ENCODE assay signal across 16 cellular contexts in the genomic region with DNA sequence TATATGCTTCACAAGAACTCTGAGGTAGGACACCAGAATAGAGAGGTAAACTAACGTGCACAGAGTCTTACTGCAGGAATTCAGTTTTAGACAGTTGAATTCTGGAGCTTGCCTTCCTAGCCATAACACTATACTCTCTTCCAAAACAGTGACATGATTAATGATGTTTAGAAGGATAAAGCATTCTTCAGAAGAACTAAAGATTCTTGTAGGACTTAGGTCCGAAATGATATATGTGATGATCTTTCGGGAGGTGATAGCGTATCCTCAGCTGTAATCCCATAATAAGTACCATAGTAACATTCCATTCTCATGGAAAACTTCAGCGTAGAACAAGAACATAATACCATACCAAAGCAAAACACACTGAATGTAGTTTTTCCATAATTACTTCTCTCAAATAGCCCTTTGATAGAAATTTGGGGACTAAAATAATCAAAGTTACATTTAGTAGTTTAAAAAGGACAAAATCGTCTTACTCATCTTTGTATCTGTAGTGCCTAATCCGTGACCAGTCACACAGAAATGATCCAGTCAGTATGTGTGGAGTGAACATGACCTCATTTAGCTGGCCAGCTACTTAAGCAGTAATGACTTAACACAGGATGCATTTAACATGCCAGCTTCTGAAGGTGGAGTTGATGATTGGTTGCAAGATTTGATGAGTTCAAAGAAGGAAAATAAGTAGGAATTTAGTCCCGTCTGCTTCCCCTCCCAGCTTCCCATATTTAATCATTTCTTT. TPM values are rescaled to one million over a fixed set of nuclear protein-coding genes. Genes with fewer than 3 reads are reported as not detected.
DNase-seq lines count a peak whose midpoint lies in the region; ATAC-seq, FAIRE-seq and TF ChIP-seq lines count a peak whose summit lies in the region.
"Had no signal": no experiment of that assay in that cellular context is flagged by ENCODE, and none has a peak within 500 bp of the region (broad histone marks: within the 10 kb centered on the region; RNA-seq: fewer than 3 reads in every experiment).

No MANE protein-coding gene starts in this region.

- intact Hi-C loops in pancreas (cut with DNase I), result no loop called here

- H3K27me3 ChIP-seq in fibroblast of lung (ENCODE audit: control insufficient read depth, insufficient read depth, low read length) (no peaks in the 10 kb centered on the region), pancreas (no peaks in the 10 kb centered on the region)

- no peaks in the 10 kb centered on the region for H3K4me1 Mint-ChIP-seq in activated CD4-positive, alpha-beta memory T cell treated with anti-CD3 and anti-CD28 coated beads, Interleukin-2, amount 10 ng/mL, durations not matched to agents 7 days and 5 days

- FAIRE-seq in pancreas (lab: Jason Lieb, UNC), result peak; percentile 65

- H3K4me3 Mint-ChIP-seq in activated CD4-positive, alpha-beta memory T cell treated with anti-CD3 and anti-CD28 coated beads, Interleukin-2, amount 10 ng/mL, durations not matched to agents 7 days and 5 days, result no peak overlapping the region
- H3K4me3 Mint-ChIP-seq: activated CD4-positive, alpha-beta T cell treated with anti-CD3 and anti-CD28 coated beads, Interleukin-2, amount 10 ng/mL, durations not matched to agents 24 days and 14 days; CD4-positive, alpha-beta memory T cell; stimulated activated naive CD8-positive, alpha-beta T cell treated with anti-CD3 and anti-CD28 coated beads, Interleukin-15, Interleukin-2, amounts not matched to agents 100 ng/mL and 50 ng/mL, for 24 hours had no signal

- POLR2A ChIA-PET in activated CD4-positive, alpha-beta memory T cell treated with anti-CD3 and anti-CD28 coated beads, Interleukin-2, amount 10 ng/mL, durations not matched to agents 7 days and 5 days (lab: Charles Lee), result no interaction called here

- WGBS in pancreas, 2 donors, result 87 to 88% methylated on average over 8 of the region's 8 CpGs

- H3K27ac Mint-ChIP-seq in activated CD4-positive, alpha-beta memory T cell treated with anti-CD3 and anti-CD28 coated beads, Interleukin-2, amount 10 ng/mL, durations not matched to agents 7 days and 5 days, result no peak overlapping the region
- H3K27ac Mint-ChIP-seq: activated CD4-positive, alpha-beta T cell treated with anti-CD3 and anti-CD28 coated beads, Interleukin-2, amount 10 ng/mL, durations not matched to agents 24 days and 14 days; stimulated activated naive CD8-positive, alpha-beta T cell treated with anti-CD3 and anti-CD28 coated beads, Interleukin-15, Interleukin-2, amounts not matched to agents 100 ng/mL and 50 ng/mL, for 24 hours had no signal

- H4K20me1 ChIP-seq in fibroblast of lung (ENCODE audit: control insufficient read depth, extremely low read depth, insufficient read depth, low read length), result no peaks in the 10 kb centered on the region

- no peak overlapping the region for H3K4me2 ChIP-seq in fibroblast of lung (ENCODE audit: extremely low read depth, insufficient read depth, low read length)

- CTCF ChIA-PET in activated CD4-positive, alpha-beta memory T cell treated with anti-CD3 and anti-CD28 coated beads, Interleukin-2, amount 10 ng/mL, durations not matched to agents 7 days and 5 days (lab: Charles Lee), result no interaction called here

- H3K4me1 ChIP-seq in fibroblast of lung (ENCODE audit: control insufficient read depth, extremely low read depth, insufficient read depth, low read length), result no peaks in the 10 kb centered on the region
- H3K4me1 ChIP-seq in pancreas, result no peaks in the 10 kb centered on the region

- DNase-seq in GM03348 (ENCODE audit: low spot score) (peak; percentile 10), NCI-H226 (peak; percentile 9), fibroblast of lung (ENCODE audit: low read depth in 2 of 2) (peak; percentile 16 to 95), pancreas (no peak), cortex of kidney (lab: John Stamatoyannopoulos, UW) (no peak)
- no peak for DNase-seq in stimulated activated naive CD4-positive, alpha-beta T cell (lab: John Stamatoyannopoulos, UW)
- no peak for DNase-seq in activated CD4-positive, alpha-beta memory T cell treated with anti-CD3 and anti-CD28 coated beads, Interleukin-2, amount 10 ng/mL, durations not matched to agents 7 days and 5 days
- DNase-seq: activated CD4-positive, alpha-beta T cell treated with anti-CD3 and anti-CD28 coated beads, Interleukin-2, amount 10 ng/mL, durations not matched to agents 24 days and 14 days; activated T-cell treated with anti-CD3 and anti-CD28 coated beads, Interleukin-2, amount 50 U/mL, for 48 hours; CD4-positive, alpha-beta memory T cell; GF-D8; MV-4-11; retina had no signal

- H3K9ac ChIP-seq in fibroblast of lung (ENCODE audit: insufficient read depth, low read length), result no peak overlapping the region

- no peak overlapping the region for H3K4me3 ChIP-seq in fibroblast of lung (replicated peaks in 1 of 4; ENCODE audit: control extremely low read depth in 1 of 4, insufficient read depth in 1 of 4, low read depth in 3 of 4, low read length in 4 of 4)
- no peak overlapping the region for H3K4me3 ChIP-seq in pancreas

- H3K79me2 ChIP-seq in fibroblast of lung (ENCODE audit: control insufficient read depth, insufficient read depth, low read length), result no peaks in the 10 kb centered on the region

- H3K27ac ChIP-seq in fibroblast of lung (ENCODE audit: insufficient read depth, low read length) (no peak overlapping the region), pancreas (no peak overlapping the region)

- no peak overlapping the region for H2AFZ ChIP-seq in fibroblast of lung (ENCODE audit: low read length)

- H3K27me3 Mint-ChIP-seq in activated CD4-positive, alpha-beta memory T cell treated with anti-CD3 and anti-CD28 coated beads, Interleukin-2, amount 10 ng/mL, durations not matched to agents 7 days and 5 days, result no peaks in the 10 kb centered on the region
- H3K27me3 Mint-ChIP-seq: activated CD4-positive, alpha-beta T cell treated with anti-CD3 and anti-CD28 coated beads, Interleukin-2, amount 10 ng/mL, durations not matched to agents 24 days and 14 days; CD4-positive, alpha-beta memory T cell; stimulated activated naive CD8-positive, alpha-beta T cell treated with anti-CD3 and anti-CD28 coated beads, Interleukin-15, Interleukin-2, amounts not matched to agents 100 ng/mL and 50 ng/mL, for 24 hours had no signal

- H3K36me3 Mint-ChIP-seq in activated CD4-positive, alpha-beta memory T cell treated with anti-CD3 and anti-CD28 coated beads, Interleukin-2, amount 10 ng/mL, durations not matched to agents 7 days and 5 days (ENCODE audit: low read depth), result peaks cover 27% of the 10 kb centered on the region

- no peaks in the 10 kb centered on the region for H3K36me3 ChIP-seq in fibroblast of lung (ENCODE audit: control insufficient read depth, insufficient read depth, low read length)
- no peaks in the 10 kb centered on the region for H3K36me3 ChIP-seq in pancreas

- H3K9me3 ChIP-seq in fibroblast of lung (ENCODE audit: control insufficient read depth, insufficient read depth, low read depth, low read length) (no peaks in the 10 kb centered on the region), pancreas (no peaks in the 10 kb centered on the region)

- ATAC-seq in pancreas (no peak), GM19452 (IDR thresholded peaks at IDR 0.05; ENCODE audit: unreplicated experiment) (no peak)
- ATAC-seq: Panc1 had no signal

- TF ChIP-seq CTCF in fibroblast of lung (conservative IDR thresholded peaks at IDR 0.05 in 1 of 2, IDR thresholded peaks at IDR 0.05 in 1 of 2; ENCODE audit: low read depth in 1 of 2, low read length in 2 of 2) (no peak), pancreas (IDR thresholded peaks at IDR 0.05) (no peak)

- no peaks in the 10 kb centered on the region for H3K9me3 Mint-ChIP-seq in activated CD4-positive, alpha-beta memory T cell treated with anti-CD3 and anti-CD28 coated beads, Interleukin-2, amount 10 ng/mL, durations not matched to agents 7 days and 5 days
- H3K9me3 Mint-ChIP-seq: activated CD4-positive, alpha-beta T cell treated with anti-CD3 and anti-CD28 coated beads, Interleukin-2, amount 10 ng/mL, durations not matched to agents 24 days and 14 days; stimulated activated naive CD8-positive, alpha-beta T cell treated with anti-CD3 and anti-CD28 coated beads, Interleukin-15, Interleukin-2, amounts not matched to agents 100 ng/mL and 50 ng/mL, for 24 hours had no signal

RNA-seq across cellular contexts. Expression of a gene that starts 38.4 kb away (rescaled TPM):
- total RNA-seq in fibroblast of lung (25.1 and 32.6 TPM in 2 replicates), pancreas (10 to 100 TPM in 1 of 6 donors, 1 to 10 TPM in 5; 6.1 to 11.4 (median 8.9) TPM)
- polyA plus RNA-seq in fibroblast of lung (8.7 and 9.6 TPM in 2 replicates), pancreas (10 to 100 TPM in 1 of 2 donors, 1 to 10 TPM in 1; 8.3 to 13.5 TPM)
- polyA plus RNA-seq in fibroblast of lung (2012), result 6.4 and 10.3 TPM in 2 replicates
- 0.44 and 1.3 TPM in 2 replicates for polyA minus RNA-seq in fibroblast of lung (ENCODE audit: low replicate concordance)
- total RNA-seq in activated CD4-positive, alpha-beta memory T cell treated with anti-CD3 and anti-CD28 coated beads, Interleukin-2, amount 10 ng/mL, durations not matched to agents 7 days and 5 days, result 10 to 100 TPM; 19.1 to 21.8 TPM

RNA-seq across cellular contexts. Expression of a gene that starts 38.6 kb away (rescaled TPM):
- 27.0 and 31.9 TPM in 2 replicates for total RNA-seq in fibroblast of lung
- polyA plus RNA-seq in fibroblast of lung, result 34.6 and 41.4 TPM in 2 replicates
- polyA plus RNA-seq in fibroblast of lung (2012), result 24.8 and 28.2 TPM in 2 replicates
- 6.4 and 6.5 TPM in 2 replicates for polyA minus RNA-seq in fibroblast of lung (ENCODE audit: low replicate concordance)
- 10 to 100 TPM in 4 of 6 donors, 1 to 10 TPM in 2; 6.4 to 14.2 (median 11.3) TPM for total RNA-seq in pancreas
- polyA plus RNA-seq in pancreas, result 1 to 10 TPM; 3.2 to 5.7 TPM
- 10 to 100 TPM; 31.2 to 33.6 TPM for total RNA-seq in activated CD4-positive, alpha-beta memory T cell treated with anti-CD3 and anti-CD28 coated beads, Interleukin-2, amount 10 ng/mL, durations not matched to agents 7 days and 5 days

Comparison
In these comparisons a context has a peak if more than half of its experiments do, and no peak if none do; other contexts are left out.
1. DNase-seq: peak in GM03348 (single experiment), NCI-H226 (single experiment) and fibroblast of lung (2 of 2); none in pancreas (0 of 6), stimulated activated naive CD4-positive, alpha-beta T cell (0 of 6), cortex of kidney (single experiment) and activated CD4-positive, alpha-beta memory T cell treated with anti-CD3 and anti-CD28 coated beads, Interleukin-2, amount 10 ng/mL, durations not matched to agents 7 days and 5 days (single experiment).